In the genomic region with DNA sequence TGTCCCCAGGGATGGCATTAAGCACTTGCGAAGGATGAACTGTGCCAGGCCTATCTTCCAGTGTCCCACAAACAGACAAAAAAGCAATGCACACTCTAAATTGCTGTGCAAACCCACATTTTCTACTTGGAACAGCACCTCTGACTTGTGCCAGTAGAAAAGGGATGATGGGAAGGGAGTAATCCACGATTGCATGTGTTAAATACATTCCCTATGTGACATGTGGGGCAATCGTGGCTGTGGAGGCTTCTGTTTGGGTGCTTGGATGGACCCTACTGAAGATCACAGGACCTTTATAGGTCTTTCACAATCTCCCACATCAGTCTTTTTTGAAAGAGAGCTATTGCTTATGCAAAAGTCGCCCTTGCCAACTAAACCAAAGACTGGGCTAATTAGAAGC, we compare ENCODE assay signal across 26 cellular contexts.
"Had no signal": no experiment of that assay in that cellular context is flagged by ENCODE, and none has a peak within 500 bp of the region (broad histone marks: within the 10 kb centered on the region; RNA-seq: fewer than 3 reads in every experiment).

No MANE protein-coding gene starts in this region.

- H3K9me3 ChIP-seq: colonic mucosa, gastroesophageal sphincter, heart left ventricle, mucosa of descending colon, neutrophil, right lobe of liver, stomach, transverse colon, upper lobe of right lung, uterus had no signal

- H3K27me3 ChIP-seq: colonic mucosa, gastroesophageal sphincter, heart left ventricle, hepatocyte, neutrophil, right lobe of liver, stomach, transverse colon, upper lobe of right lung, uterus had no signal

- H3K4me1 ChIP-seq: colonic mucosa, foreskin keratinocyte, gastroesophageal sphincter, parathyroid adenoma, right lobe of liver, stomach, transverse colon, upper lobe of right lung, uterus had no signal

- H3K4me2 ChIP-seq: hepatocyte had no signal

- H3K27ac ChIP-seq: colonic mucosa, epithelial cell of prostate, foreskin keratinocyte, gastroesophageal sphincter, heart left ventricle, hepatocyte, neutrophil, parathyroid adenoma, right lobe of liver, stomach, transverse colon, upper lobe of right lung, uterus had no signal

- H2AFZ ChIP-seq: hepatocyte, parathyroid adenoma had no signal

- H3K79me2 ChIP-seq: hepatocyte, parathyroid adenoma had no signal

- H3K4me3 ChIP-seq: colonic mucosa, gastroesophageal sphincter, heart left ventricle, hepatocyte, mucosa of descending colon, right lobe of liver, stomach, transverse colon, upper lobe of right lung, uterus had no signal

- H3K9ac ChIP-seq: parathyroid adenoma had no signal

- H3K36me3 ChIP-seq: colonic mucosa, gastroesophageal sphincter, heart left ventricle, neutrophil, right lobe of liver, stomach, transverse colon, upper lobe of right lung, uterus had no signal

- FAIRE-seq: kidney had no signal

- ATAC-seq: esophagus mucosa; foreskin keratinocyte; gastroesophageal sphincter; heart left ventricle; left lobe of liver; mucosa of descending colon; natural killer cell treated with Interleukin-12 subunit alpha and Interleukin-12 subunit beta and Interleukin-15 and Interleukin-18, amount 100 ng/mL, for 72 hours; right lobe of liver; stimulated activated effector memory CD8-positive, alpha-beta T cell treated with anti-CD3 and anti-CD28 coated beads, Interleukin-12 subunit alpha, Interleukin-12 subunit beta, amount 100 ng/mL, for 72 hours; upper lobe of right lung had no signal

- DNase-seq: colonic mucosa; effector CD8-positive, alpha-beta T cell; endodermal cell; heart left ventricle; kidney; mesenchymal stem cell; mucosa of descending colon; naive B cell; right lobe of liver; stimulated activated CD4-positive, alpha-beta T cell treated with anti-CD3 and anti-CD28 coated beads, Interleukin-2, amount 100 ng/mL, for 24 hours; stimulated activated CD4-positive, alpha-beta T cell treated with anti-CD3 and anti-CD28 coated beads, Interleukin-4, amount 100 ng/mL, for 24 hours; stimulated activated naive CD4-positive, alpha-beta T cell treated with Interleukin-2 at 50 U/mL for 16 hours; stomach; transverse colon; upper lobe of right lung; uterus had no signal
